Comparison of ENCODE assay signal across 8 cellular contexts in genomic region chr2:219253753-219254589, GRCh38. TPM values are rescaled to one million over a fixed set of nuclear protein-coding genes. Genes with fewer than 3 reads are reported as not detected.
DNase-seq lines count a peak whose midpoint lies in the region; ATAC-seq, FAIRE-seq and TF ChIP-seq lines count a peak whose summit lies in the region.

Gene TUBA4A (minus strand): TSS chr2:219253918. CDS start chr2:219253858, 60 bp downstream.

- H3K27ac ChIP-seq in CD4-positive, alpha-beta T cell (ENCODE audit: low read depth, low read length): peak within 1 kb of the TSS; percentile 87
- H3K27ac ChIP-seq in OCI-LY1 (ENCODE audit: low read depth, low read length, poor library complexity, severe bottlenecking) (peak within 1 kb of the TSS; percentile 98), endothelial cell of umbilical vein (ENCODE audit: insufficient read depth, low read depth, low read length) (no peak within 1 kb of the TSS)

- no peaks in the 10 kb centered on the region for H3K27me3 Mint-ChIP-seq in CD4-positive, alpha-beta T cell

- H3K4me1 ChIP-seq in OCI-LY1 (ENCODE audit: insufficient read depth, low read length, severe bottlenecking): peaks cover 51% of the 10 kb centered on the region
- H3K4me1 ChIP-seq in endothelial cell of umbilical vein (ENCODE audit: control insufficient read depth, extremely low read depth, insufficient read depth, low read length): peaks cover 36% of the 10 kb centered on the region
- peaks cover 37% of the 10 kb centered on the region for H3K4me1 ChIP-seq in mucosa of descending colon (ENCODE audit: low read depth)

- DNase-seq in CD4-positive, alpha-beta T cell: peak; percentile 83 to 94 (median 90)
- DNase-seq in HK-2 (ENCODE audit: unreplicated experiment) (peak; percentile 81), endothelial cell of umbilical vein (ENCODE audit: low read depth, low spot score) (peak; percentile 67), mucosa of descending colon (peak; percentile 94 to 95 (median 95))
- peak; percentile 95 for DNase-seq in activated CD8-positive, alpha-beta memory T cell treated with anti-CD3 and anti-CD28 coated beads, Interleukin-2, amount 50 U/mL, for 48 hours
- DNase-seq in stimulated activated CD8-positive, alpha-beta memory T cell treated with anti-CD3 and anti-CD28 coated beads, Interleukin-4, amount 100 ng/mL, for 1 hour (ENCODE audit: low read depth in 2 of 2, low spot score in 1 of 2): peak; percentile 76 to 87

- no peak for TF ChIP-seq POLR2A in endothelial cell of umbilical vein (IDR thresholded peaks at IDR 0.05; ENCODE audit: low read depth, low read length)

- peak within 1 kb of the TSS; percentile 96 for H3K27ac Mint-ChIP-seq in CD4-positive, alpha-beta T cell

- H3K9me2 ChIP-seq in OCI-LY1 (ENCODE audit: low read depth, low read length): no peaks in the 10 kb centered on the region

- H3K4me2 ChIP-seq in OCI-LY1 (ENCODE audit: low read length) (peak within 1 kb of the TSS; percentile 79), endothelial cell of umbilical vein (ENCODE audit: insufficient read depth, low read length) (peak within 1 kb of the TSS; percentile 78)

- no peaks in the 10 kb centered on the region for H4K20me1 ChIP-seq in OCI-LY1 (ENCODE audit: insufficient read depth, low read length)
- H4K20me1 ChIP-seq in endothelial cell of umbilical vein (replicated peaks; ENCODE audit: control insufficient read depth, extremely low read depth, insufficient read depth, low read length): no peaks in the 10 kb centered on the region

- peak within 1 kb of the TSS; percentile 89 for H3K9ac ChIP-seq in OCI-LY1 (ENCODE audit: low read length)
- peak within 1 kb of the TSS; percentile 21 for H3K9ac ChIP-seq in endothelial cell of umbilical vein (replicated peaks; ENCODE audit: extremely low read depth, insufficient read depth, low read length)

- peaks cover 39% of the 10 kb centered on the region for H3K36me3 ChIP-seq in OCI-LY1 (ENCODE audit: insufficient read depth, low read length)
- no peaks in the 10 kb centered on the region for H3K36me3 ChIP-seq in endothelial cell of umbilical vein (ENCODE audit: control insufficient read depth in 2 of 2, extremely low read depth in 1 of 2, insufficient read depth in 2 of 2, low read length in 2 of 2)
- no peaks in the 10 kb centered on the region for H3K36me3 ChIP-seq in mucosa of descending colon (ENCODE audit: low read depth)

- peaks cover 54% of the 10 kb centered on the region for H3K36me3 Mint-ChIP-seq in CD4-positive, alpha-beta T cell (ENCODE audit: low read depth)

- dilution Hi-C loops in endothelial cell of umbilical vein (cut with MboI; ENCODE audit: extremely low pct_ligation_motif_present, low sequenced_read_pairs): no loop called here

- BruUV-seq in endothelial cell of umbilical vein (replicated peaks; lab: Mats Ljungman, UMichigan): no TSS peak

- H2AFZ ChIP-seq in OCI-LY1 (ENCODE audit: low read length) (no peak within 1 kb of the TSS), endothelial cell of umbilical vein (ENCODE audit: low read depth, low read length) (peak within 1 kb of the TSS; percentile 92)

- 0 out of 2 replicates have a peak, but pooled peaks cover 5% of the 10 kb centered on the region for H3F3A ChIP-seq in OCI-LY1 (ENCODE audit: insufficient read depth, low read length)

- peak; percentile 70 for FAIRE-seq in endothelial cell of umbilical vein (lab: Jason Lieb, UNC)

- H3K4me3 Mint-ChIP-seq in CD4-positive, alpha-beta T cell: peak within 1 kb of the TSS; percentile 88

- intact Hi-C loops in CD4-positive, alpha-beta T cell (cut with DNase I, micrococcal nuclease): loop anchor here (1.0 to 10.0 kb wide), 7 partner anchors 9 to 689 kb away; partner anchors contain the start of genes ABCB6 (in 2 of the 2), ANKZF1 (in 1 of the 2), ATG9A (in 1 of the 2) and CNOT9 (in 1 of the 2)
- intact Hi-C loops in endothelial cell of umbilical vein (cut with micrococcal nuclease) (loop anchor here (1.0 to 2.0 kb wide), 3 partner anchors 25 to 41 kb away; partner anchors contain the start of genes ABCB6 and DNAJB2), mucosa of descending colon (cut with DNase I, micrococcal nuclease) (no loop called here)

- H3K27me3 ChIP-seq in CD4-positive, alpha-beta T cell (ENCODE audit: control insufficient read depth, insufficient read depth, low read length): no peaks in the 10 kb centered on the region
- H3K27me3 ChIP-seq in OCI-LY1 (ENCODE audit: insufficient read depth, low read length) (no peaks in the 10 kb centered on the region), endothelial cell of umbilical vein (ENCODE audit: control insufficient read depth in 2 of 2, insufficient read depth in 2 of 2, low read length in 2 of 2) (peaks cover 15 to 16% of the 10 kb centered on the region in 2 experiments)

- peak within 1 kb of the TSS; percentile 83 for H3K4me3 ChIP-seq in OCI-LY1 (ENCODE audit: low read depth, low read length, poor library complexity, severe bottlenecking)
- H3K4me3 ChIP-seq in endothelial cell of umbilical vein (replicated peaks in 1 of 3; ENCODE audit: insufficient read depth in 1 of 3, low read depth in 1 of 3, low read length in 3 of 3): peak within 1 kb of the TSS; percentile 32 to 53 (median 34)
- H3K4me3 ChIP-seq in mucosa of descending colon: peak within 1 kb of the TSS; percentile 44

- no peak for TF ChIP-seq CTCF in CD4-positive, alpha-beta T cell (IDR thresholded peaks at IDR 0.05)
- TF ChIP-seq CTCF in OCI-LY1 (IDR thresholded peaks at IDR 0.05; ENCODE audit: low read length): 0 out of 2 replicates have a peak, but pooled peaks have one; percentile 15
- TF ChIP-seq CTCF in endothelial cell of umbilical vein (IDR thresholded peaks at IDR 0.05; ENCODE audit: extremely low read depth in 1 of 2, insufficient read depth in 1 of 2, low read depth in 1 of 2, low read length in 2 of 2): no peak
- TF ChIP-seq CTCF in mucosa of descending colon (IDR thresholded peaks at IDR 0.05): no peak

- no peaks in the 10 kb centered on the region for H3K79me2 ChIP-seq in OCI-LY1 (ENCODE audit: insufficient read depth, low read length)
- H3K79me2 ChIP-seq in endothelial cell of umbilical vein (ENCODE audit: control insufficient read depth, insufficient read depth, low read length): no peaks in the 10 kb centered on the region

- POLR2A ChIA-PET in CD4-positive, alpha-beta T cell (lab: Charles Lee): interaction anchor here (0.7 to 10.1 kb wide), 20 partner anchors 9 to 967 kb away, joined by 3 to 202 read pairs (median 9); partner anchors contain the start of genes ABCB6, ANKZF1, ATG9A and CNPPD1
- POLR2A ChIA-PET in endothelial cell of umbilical vein (lab: Charles Lee): interaction anchor here (1.3 kb wide), 1 partner anchor 9 kb away, joined by 5 read pairs; the partner anchor contains the start of genes GLB1L and STK16

- no peaks in the 10 kb centered on the region for H3K9me3 ChIP-seq in CD4-positive, alpha-beta T cell (ENCODE audit: control insufficient read depth, low read length)
- no peaks in the 10 kb centered on the region for H3K9me3 ChIP-seq in OCI-LY1 (ENCODE audit: low read length)
- no peaks in the 10 kb centered on the region for H3K9me3 ChIP-seq in endothelial cell of umbilical vein (replicated peaks; ENCODE audit: control insufficient read depth, insufficient read depth, low read length)
- H3K9me3 ChIP-seq in mucosa of descending colon: no peaks in the 10 kb centered on the region

- peak; percentile 71 for ATAC-seq in CD4-positive, alpha-beta T cell (ENCODE audit: poor library complexity)
- ATAC-seq in GM19438 (IDR thresholded peaks at IDR 0.05; ENCODE audit: low read depth, unreplicated experiment) (peak; percentile 36), mucosa of descending colon (peak; percentile 83)

- H3K9me1 ChIP-seq in endothelial cell of umbilical vein (replicated peaks; ENCODE audit: control insufficient read depth, extremely low read depth, insufficient read depth, low read length): no peaks in the 10 kb centered on the region

- peaks cover 49% of the 10 kb centered on the region for H3K4me1 Mint-ChIP-seq in CD4-positive, alpha-beta T cell (ENCODE audit: low read depth)

- CTCF ChIA-PET in CD4-positive, alpha-beta T cell (lab: Charles Lee): interaction anchor here (1.0 to 8.4 kb wide), 9 partner anchors 20 to 134 kb away, joined by 3 to 97 read pairs (median 5); partner anchors contain the start of genes ANKZF1, ATG9A, DNAJB2 and DNPEP
- CTCF ChIA-PET in endothelial cell of umbilical vein (lab: Charles Lee): interaction anchor here (1.0 to 2.5 kb wide), 6 partner anchors 9 to 41 kb away, joined by 3 to 14 read pairs (median 4); partner anchors contain the start of genes DNAJB2, GLB1L and STK16

- no peaks in the 10 kb centered on the region for H3K9me3 Mint-ChIP-seq in CD4-positive, alpha-beta T cell

TF ChIP-seq in endothelial cell of umbilical vein, 7 proteins besides CTCF, POLR2A, EP300 and RAD21:
- TF ChIP-seq MAX (IDR thresholded peaks at IDR 0.05; ENCODE audit: insufficient read depth, insufficient read length): no peak
- TF ChIP-seq POLR2AphosphoS5 (IDR thresholded peaks at IDR 0.05; ENCODE audit: insufficient read depth, low read depth, low read length): no peak
- no peak for TF ChIP-seq MYC (IDR thresholded peaks at IDR 0.05; ENCODE audit: low read depth, low read length)
- TF ChIP-seq JUN (IDR thresholded peaks at IDR 0.05; ENCODE audit: borderline replicate concordance, insufficient read depth, insufficient read length, low read depth): no peak
- TF ChIP-seq EZH2 (IDR thresholded peaks at IDR 0.05; ENCODE audit: borderline replicate concordance, low read depth, low read length, severe bottlenecking): no peak
- no peak for TF ChIP-seq GATA2 (IDR thresholded peaks at IDR 0.05; ENCODE audit: insufficient read depth, insufficient read length, low read depth, low read length)
- no peak for TF ChIP-seq FOS (IDR thresholded peaks at IDR 0.05; ENCODE audit: borderline replicate concordance, insufficient read depth, low read length)

RNA-seq across cellular contexts. Expression of gene TUBA4A, which starts in this region (rescaled TPM):
- total RNA-seq in CD4-positive, alpha-beta T cell: 100 to 1,000 TPM; 183 to 185 TPM
- total RNA-seq in endothelial cell of umbilical vein: 10.7 and 16.5 TPM in 2 replicates
- 24.8 and 29.4 TPM in 2 replicates for polyA plus RNA-seq in endothelial cell of umbilical vein
- 15.2 and 17.9 TPM in 2 replicates for polyA plus RNA-seq in endothelial cell of umbilical vein (2011; cell fraction: cytosol; rRNA removed)
- polyA plus RNA-seq in endothelial cell of umbilical vein (2011; cell fraction: nucleus; rRNA removed): 20.2 and 22.9 TPM in 2 replicates
- 6.8 and 13.8 TPM in 2 replicates for polyA plus RNA-seq in endothelial cell of umbilical vein (2012)
- 10.0 and 10.5 TPM in 2 replicates for polyA minus RNA-seq in endothelial cell of umbilical vein
- polyA minus RNA-seq in endothelial cell of umbilical vein (2011; cell fraction: cytosol; rRNA and poly(A)+ RNA removed): 31.2 TPM
- 1.6 and 3.9 TPM in 2 replicates for polyA minus RNA-seq in endothelial cell of umbilical vein (2011; cell fraction: nucleus; rRNA and poly(A)+ RNA removed)
- total RNA-seq in mucosa of descending colon: 10 to 100 TPM; 69.7 to 75.3 (median 75.0) TPM

Comparison
In these comparisons a context has a peak if more than half of its experiments do, and no peak if none do; other contexts are left out.
1. intact Hi-C loops: an anchor here in CD4-positive, alpha-beta T cell (1.0 to 10.0 kb wide) and endothelial cell of umbilical vein (1.0 to 2.0 kb wide); none called in mucosa of descending colon.